Comparison of ENCODE assay signal across 8 cellular contexts in the genomic region with DNA sequence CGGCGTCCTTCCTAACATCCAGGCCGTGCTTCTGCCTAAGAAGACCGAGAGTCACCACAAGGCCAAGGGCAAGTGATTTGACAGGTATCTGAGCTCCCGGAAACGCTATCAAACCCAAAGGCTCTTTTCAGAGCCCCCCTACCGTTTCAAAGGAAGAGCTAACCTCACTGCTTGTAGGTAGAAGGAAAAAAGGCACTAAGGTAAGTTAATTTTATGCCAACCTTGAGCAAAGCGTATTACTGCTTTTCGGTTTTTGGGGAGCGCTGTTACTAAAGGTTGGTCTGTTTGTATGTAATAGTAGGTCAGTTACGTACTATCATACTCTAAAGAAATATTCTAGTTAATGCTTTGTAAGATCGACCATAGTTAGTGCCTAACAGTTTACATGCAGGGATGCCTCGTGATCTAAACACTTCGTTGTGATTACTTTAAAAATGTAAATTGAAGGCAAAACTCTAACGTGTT. TPM values are rescaled to one million over a fixed set of nuclear protein-coding genes. Genes with fewer than 3 reads are reported as not detected.
DNase-seq lines count a peak whose midpoint lies in the region; ATAC-seq and TF ChIP-seq lines count a peak whose summit lies in the region.

No MANE protein-coding gene starts in this region.

- peak; percentile 84 for TF ChIP-seq POLR2A in HCT116 (IDR thresholded peaks at IDR 0.05; ENCODE audit: borderline replicate concordance, extremely low read depth, insufficient read depth, insufficient read length)

- H3K27me3 ChIP-seq in ACC112 (ENCODE audit: insufficient read depth, low read length) = no peaks in the 10 kb centered on the region
- H3K27me3 ChIP-seq in HCT116 (ENCODE audit: insufficient read depth, low read length) = no peaks in the 10 kb centered on the region

- H3K4me3 ChIP-seq in ACC112 (ENCODE audit: low read depth, low read length) (peak overlapping the region; percentile 99), HCT116 (replicated peaks in 1 of 2; ENCODE audit: low read depth in 1 of 2, low read length in 2 of 2) (peak overlapping the region; percentile 70 to 91), SK-N-MC (peak overlapping the region; percentile 83), epithelial cell of proximal tubule (ENCODE audit: low read depth, low read length) (peak overlapping the region; percentile 81)

- peaks cover 51% of the 10 kb centered on the region for H3K79me2 ChIP-seq in ACC112 (ENCODE audit: control insufficient read depth, insufficient read depth, low read length, unreplicated experiment)
- peaks cover 23% of the 10 kb centered on the region for H3K79me2 ChIP-seq in HCT116 (ENCODE audit: insufficient read depth, low read length)

- H3K27ac Mint-ChIP-seq in neural crest cell (ENCODE audit: unreplicated experiment) = peak overlapping the region; percentile 95

- POLR2A ChIA-PET in HCT116 (lab: Charles Lee) = interaction anchor here (0.5 to 7.0 kb wide), 42 partner anchors 10 to 1785 kb away, joined by 3 to 571 read pairs (median 9); a partner anchor contains a TSS

- H3K4me1 ChIP-seq in ACC112 (ENCODE audit: control insufficient read depth, insufficient read depth, low read length, unreplicated experiment) (peaks cover 30% of the 10 kb centered on the region), HCT116 (ENCODE audit: control insufficient read depth in 1 of 2, insufficient read depth in 2 of 2, low read length in 2 of 2) (peaks cover 35 to 54% of the 10 kb centered on the region in 2 experiments)

- H3K9ac ChIP-seq in HCT116 (ENCODE audit: low read length) (peak overlapping the region; percentile 94), SK-N-MC (ENCODE audit: insufficient read length) (peak overlapping the region; percentile 98)

- peaks cover 44% of the 10 kb centered on the region for H3K4me1 Mint-ChIP-seq in neural crest cell

- peak overlapping the region; percentile 98 for H3K4me3 Mint-ChIP-seq in neural crest cell

- DNase-seq in HCT116 (ENCODE audit: low read depth, low spot score) (peak; percentile 35), SK-N-MC (ENCODE audit: low read depth, low spot score) (no peak), epithelial cell of proximal tubule (ENCODE audit: low read depth) (no peak), neural crest cell (ENCODE audit: low read depth, low spot score) (no peak), NCI-H226 (no peak), epidermal melanocyte (ENCODE audit: insufficient read length, low spot score) (no peak)

- H3K9me3 Mint-ChIP-seq in neural crest cell = no peaks in the 10 kb centered on the region

- no peak for TF ChIP-seq RAD21 in HCT116 (IDR thresholded peaks at IDR 0.05; ENCODE audit: low read depth)

- peaks cover 21% of the 10 kb centered on the region for H3K27me3 Mint-ChIP-seq in neural crest cell (ENCODE audit: low read depth)

- no peak overlapping the region for H2AFZ ChIP-seq in ACC112 (ENCODE audit: low read length, unreplicated experiment)
- H2AFZ ChIP-seq in HCT116 (ENCODE audit: low read depth, low read length, poor library complexity, severe bottlenecking) = no peak overlapping the region

- RAD21 ChIA-PET in HCT116 (lab: Charles Lee; ENCODE audit: low non-redundant PET in 1 of 2, low total read pairs in 2 of 2, uncharacterized antibody in 2 of 2, unreplicated experiment in 2 of 2) = interaction anchor here (1.2 to 1.4 kb wide), 2 partner anchors 32 kb away, joined by 5 to 8 read pairs; a partner anchor contains a TSS

- intact Hi-C loops in HCT116 (cut with micrococcal nuclease) = loop anchor here (1.0 to 2.0 kb wide), 3 partner anchors 33 to 1008 kb away; a partner anchor contains a TSS

- H3K9me2 ChIP-seq in HCT116 (ENCODE audit: insufficient read depth) = no peaks in the 10 kb centered on the region

- peak overlapping the region; percentile 82 for H3K4me2 ChIP-seq in HCT116 (ENCODE audit: low read length)

- peaks cover 6% of the 10 kb centered on the region for H3K36me3 Mint-ChIP-seq in neural crest cell (ENCODE audit: low read depth)

- H3K9me3 ChIP-seq in HCT116 (ENCODE audit: control insufficient read depth in 1 of 2, insufficient read depth in 1 of 2, low read depth in 1 of 2, low read length in 2 of 2) (no peaks in the 10 kb centered on the region), SK-N-MC (ENCODE audit: low read depth, low read length) (no peaks in the 10 kb centered on the region)

- H3K36me3 ChIP-seq in ACC112 (ENCODE audit: insufficient read depth, low read length) (peaks cover 28% of the 10 kb centered on the region), HCT116 (ENCODE audit: control insufficient read depth in 1 of 2, insufficient read depth in 2 of 2, low read length in 2 of 2) (no peaks in the 10 kb centered on the region; a peak in 1 of 4 replicates), SK-N-MC (ENCODE audit: insufficient read depth, low read length) (peaks cover 4% of the 10 kb centered on the region; the same call in 1 of the 2 replicates)

- CTCF ChIA-PET in HCT116 (lab: Charles Lee) = interaction anchor here (2.1 kb wide), 1 partner anchor 34 kb away, joined by 7 read pairs; no protein-coding TSS in a partner anchor

- TF ChIP-seq CTCF in HCT116 (IDR thresholded peaks at IDR 0.05 in 2 of 3, conservative IDR thresholded peaks at IDR 0.05 in 1 of 3; ENCODE audit: borderline replicate concordance in 1 of 3, insufficient read depth in 1 of 3, low read depth in 2 of 3, low read length in 2 of 3) (no peak), epithelial cell of proximal tubule (conservative IDR thresholded peaks at IDR 0.05; ENCODE audit: low read depth, low read length) (no peak), neural crest cell (conservative IDR thresholded peaks at IDR 0.05) (no peak)

- H3K27ac ChIP-seq in ACC112 (ENCODE audit: low read depth, low read length) = peak overlapping the region; percentile 95
- H3K27ac ChIP-seq in HCT116 (ENCODE audit: low read depth, low read length) = peak overlapping the region; percentile 99
- H3K27ac ChIP-seq in SK-N-MC = peak overlapping the region; percentile 95

- H4K20me1 ChIP-seq in HCT116 (ENCODE audit: insufficient read depth) = no peaks in the 10 kb centered on the region

- BruUV-seq in HCT116 (replicated peaks; lab: Mats Ljungman, UMichigan) = no TSS peak

- ATAC-seq in HCT116 (peak; percentile 1; the same call in 1 of the 2 replicates), GM19467 (IDR thresholded peaks at IDR 0.05; ENCODE audit: unreplicated experiment) (no peak)

TF ChIP-seq in HCT116, 20 proteins besides CTCF, POLR2A, EP300 and RAD21:
- TF ChIP-seq FOSL1 (IDR thresholded peaks at IDR 0.05; ENCODE audit: low read depth) (no peak), ZFX (IDR thresholded peaks at IDR 0.05) (0 out of 2 replicates have a peak, but pooled peaks have one; percentile 7), EZH2 (IDR thresholded peaks at IDR 0.05) (no peak)
- TF ChIP-seq, protein P1, sequence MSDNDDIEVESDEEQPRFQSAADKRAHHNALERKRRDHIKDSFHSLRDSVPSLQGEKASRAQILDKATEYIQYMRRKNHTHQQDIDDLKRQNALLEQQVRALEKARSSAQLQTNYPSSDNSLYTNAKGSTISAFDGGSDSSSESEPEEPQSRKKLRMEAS (IDR thresholded peaks at IDR 0.05) = 0 out of 2 replicates have a peak, but pooled peaks have one; percentile 19

RNA-seq across cellular contexts. Expression of a gene that starts 37.4 kb away (rescaled TPM):
- total RNA-seq in HCT116 (2021; ENCODE audit: unreplicated experiment) = 9.8 TPM
- polyA plus RNA-seq in HCT116 (2012) = 12.0 and 13.4 TPM in 2 replicates
- 5.1 and 5.3 TPM in 2 replicates for total RNA-seq in epithelial cell of proximal tubule
- 1.7 and 2.4 TPM in 2 replicates for total RNA-seq in neural crest cell
